ENCODE assay signal across 40 cellular contexts in the genomic region with DNA sequence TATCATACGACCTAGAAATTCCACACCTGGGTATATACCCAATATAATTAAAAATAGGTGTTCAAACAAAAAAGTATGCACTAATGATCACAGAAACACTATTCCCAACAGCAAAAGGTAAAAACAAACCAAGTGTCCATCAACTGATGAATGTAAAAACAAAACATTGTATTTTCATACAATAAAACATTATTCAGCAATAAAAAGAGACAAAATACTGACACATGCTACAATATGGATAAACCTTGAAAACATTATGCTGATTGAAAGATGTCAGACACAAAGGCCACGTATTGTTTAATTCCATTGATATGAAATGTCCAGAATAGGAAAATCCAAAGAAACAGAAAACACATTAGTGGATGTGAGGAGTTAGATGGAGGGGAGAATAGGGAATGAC.
"Had no signal": no experiment of that assay in that cellular context is flagged by ENCODE, and none has a peak within 500 bp of the region (broad histone marks: within the 10 kb centered on the region; RNA-seq: fewer than 3 reads in every experiment).

No MANE protein-coding gene starts in this region.

- H3K27me3 ChIP-seq: adrenal gland, ascending aorta, body of pancreas, brain microvascular endothelial cell, breast epithelium, cardiac muscle cell, colonic mucosa had no signal

- H3K9me3 Mint-ChIP-seq: activated naive CD4-positive, alpha-beta T cell treated with anti-CD3 and anti-CD28 coated beads for 36 hours; activated naive CD4-positive, alpha-beta T cell treated with anti-CD3 and anti-CD28 coated beads, Interleukin-2, amount 10 ng/mL, durations not matched to agents 7 days and 5 days; activated naive CD4-positive, alpha-beta T cell treated with anti-CD3 and anti-CD28 coated beads, Interleukin-2, amount 50 U/mL, for 24 hours; activated naive CD4-positive, alpha-beta T cell treated with anti-CD3 and anti-CD28 coated beads, Interleukin-2, amount 50 U/mL, for 72 hours; activated naive CD8-positive, alpha-beta T cell treated with anti-CD3 and anti-CD28 coated beads for 36 hours; activated T-cell treated with anti-CD3 and anti-CD28 coated beads, Interleukin-2, amount 50 U/mL, for 4 hours; activated T-cell treated with anti-CD3 and anti-CD28 coated beads, Interleukin-2, amount 50 U/mL, for 72 hours; activated T-helper 1 cell treated with anti-CD3 and anti-CD28 coated beads, Interleukin-12 subunit alpha, Interleukin-12 subunit beta, Interleukin-2, Interleukin-4 antibody, amounts not matched to agents 30 ng/mL and 10 ng/mL and 1 ng/mL, durations not matched to agents 14 hours and 24 hours and 36 hours; activated T-helper 17 cell treated with anti-CD3 and anti-CD28 coated beads, Interleukin-2, amount 50 U/mL, for 72 hours; activated T-helper 2 cell treated with anti-CD3 and anti-CD28 coated beads, Interferon-gamma antibody, Interleukin-2, Interleukin-4, amounts not matched to agents 10 μg/mL and 5 μg/mL and 100 μg/mL, durations not matched to agents 14 hours and 24 hours and 36 hours; central memory CD8-positive, alpha-beta T cell had no signal

- H3K4me3 ChIP-seq: adrenal gland, ascending aorta, body of pancreas, breast epithelium, cardiac muscle cell, colonic mucosa had no signal

- H3K36me3 ChIP-seq: adrenal gland, ascending aorta, brain microvascular endothelial cell, breast epithelium, cardiac muscle cell, colonic mucosa had no signal

- H3K27ac Mint-ChIP-seq: activated naive CD4-positive, alpha-beta T cell treated with anti-CD3 and anti-CD28 coated beads for 36 hours; activated naive CD4-positive, alpha-beta T cell treated with anti-CD3 and anti-CD28 coated beads, Interleukin-2, amount 10 ng/mL, durations not matched to agents 7 days and 5 days; activated naive CD4-positive, alpha-beta T cell treated with anti-CD3 and anti-CD28 coated beads, Interleukin-2, amount 50 U/mL, for 24 hours; activated naive CD4-positive, alpha-beta T cell treated with anti-CD3 and anti-CD28 coated beads, Interleukin-2, amount 50 U/mL, for 72 hours; activated naive CD8-positive, alpha-beta T cell; activated naive CD8-positive, alpha-beta T cell treated with anti-CD3 and anti-CD28 coated beads for 36 hours; activated naive CD8-positive, alpha-beta T cell treated with anti-CD3 and anti-CD28 coated beads, Interleukin-2, amount 10 ng/mL, durations not matched to agents 7 days and 5 days; activated naive CD8-positive, alpha-beta T cell treated with anti-CD3 and anti-CD28 coated beads, Interleukin-2, amount 50 U/mL, for 24 hours; activated T-cell treated with anti-CD3 and anti-CD28 coated beads, Interleukin-2, amount 50 U/mL, for 24 hours; activated T-cell treated with anti-CD3 and anti-CD28 coated beads, Interleukin-2, amount 50 U/mL, for 72 hours; activated T-helper 1 cell treated with anti-CD3 and anti-CD28 coated beads, Interleukin-12 subunit alpha, Interleukin-12 subunit beta, Interleukin-2, Interleukin-4 antibody, amounts not matched to agents 30 ng/mL and 10 ng/mL and 1 ng/mL, durations not matched to agents 14 hours and 24 hours and 36 hours; activated T-helper 17 cell treated with anti-CD3 and anti-CD28 coated beads, Interleukin-2, amount 50 U/mL, for 72 hours; activated T-helper 2 cell treated with anti-CD3 and anti-CD28 coated beads, Interferon-gamma antibody, Interleukin-2, Interleukin-4, amounts not matched to agents 10 μg/mL and 5 μg/mL and 100 μg/mL, durations not matched to agents 14 hours and 24 hours and 36 hours; brain had no signal

- H3K36me3 Mint-ChIP-seq: activated naive CD4-positive, alpha-beta T cell treated with anti-CD3 and anti-CD28 coated beads, Interleukin-2, amount 10 ng/mL, durations not matched to agents 7 days and 5 days; activated naive CD4-positive, alpha-beta T cell treated with anti-CD3 and anti-CD28 coated beads, Interleukin-2, amount 50 U/mL, for 24 hours; activated naive CD4-positive, alpha-beta T cell treated with anti-CD3 and anti-CD28 coated beads, Interleukin-2, amount 50 U/mL, for 72 hours; activated naive CD8-positive, alpha-beta T cell; activated naive CD8-positive, alpha-beta T cell treated with anti-CD3 and anti-CD28 coated beads for 36 hours; activated naive CD8-positive, alpha-beta T cell treated with anti-CD3 and anti-CD28 coated beads, Interleukin-2, amount 10 ng/mL, durations not matched to agents 7 days and 5 days; brain had no signal

- H3K9me3 ChIP-seq: adrenal gland, ascending aorta, body of pancreas, breast epithelium, colonic mucosa had no signal

- H3K4me3 Mint-ChIP-seq: activated naive CD4-positive, alpha-beta T cell treated with anti-CD3 and anti-CD28 coated beads for 36 hours; activated naive CD4-positive, alpha-beta T cell treated with anti-CD3 and anti-CD28 coated beads, Interleukin-2, amount 10 ng/mL, durations not matched to agents 7 days and 5 days; activated naive CD4-positive, alpha-beta T cell treated with anti-CD3 and anti-CD28 coated beads, Interleukin-2, amount 50 U/mL, for 24 hours; activated naive CD8-positive, alpha-beta T cell; activated naive CD8-positive, alpha-beta T cell treated with anti-CD3 and anti-CD28 coated beads for 36 hours; activated naive CD8-positive, alpha-beta T cell treated with anti-CD3 and anti-CD28 coated beads, Interleukin-2, amount 10 ng/mL, durations not matched to agents 7 days and 5 days; activated naive CD8-positive, alpha-beta T cell treated with anti-CD3 and anti-CD28 coated beads, Interleukin-2, amount 50 U/mL, for 24 hours; activated T-cell treated with anti-CD3 and anti-CD28 coated beads, Interleukin-2, amount 50 U/mL, for 24 hours; activated T-cell treated with anti-CD3 and anti-CD28 coated beads, Interleukin-2, amount 50 U/mL, for 4 hours; activated T-cell treated with anti-CD3 and anti-CD28 coated beads, Interleukin-2, amount 50 U/mL, for 72 hours; activated T-helper 1 cell treated with anti-CD3 and anti-CD28 coated beads, Interleukin-12 subunit alpha, Interleukin-12 subunit beta, Interleukin-2, Interleukin-4 antibody, amounts not matched to agents 30 ng/mL and 10 ng/mL and 1 ng/mL, durations not matched to agents 14 hours and 24 hours and 36 hours; activated T-helper 17 cell treated with anti-CD3 and anti-CD28 coated beads, Interleukin-2, amount 50 U/mL, for 72 hours; brain; central memory CD8-positive, alpha-beta T cell had no signal

- DNase-seq: activated effector memory CD4-positive, alpha-beta T cell treated with anti-CD3 and anti-CD28 coated beads, Interleukin-2, amount 50 U/mL, for 16 hours; activated effector memory CD4-positive, alpha-beta T cell treated with Interleukin-2 at 50 U/mL for 16 hours; activated gamma-delta T cell; activated gamma-delta T cell treated with Interleukin-2 at 50 U/mL for 16 hours; activated naive CD4-positive, alpha-beta T cell; activated naive CD4-positive, alpha-beta T cell treated with anti-CD3 and anti-CD28 coated beads for 36 hours; activated naive CD4-positive, alpha-beta T cell treated with anti-CD3 and anti-CD28 coated beads, Interleukin-2, amount 10 ng/mL, durations not matched to agents 7 days and 5 days; activated naive CD4-positive, alpha-beta T cell treated with anti-CD3 and anti-CD28 coated beads, Interleukin-2, amount 50 U/mL, for 16 hours; activated naive CD4-positive, alpha-beta T cell treated with Interleukin-2 at 50 U/mL for 16 hours; activated naive CD8-positive, alpha-beta T cell treated with anti-CD3 and anti-CD28 coated beads for 36 hours; activated naive CD8-positive, alpha-beta T cell treated with anti-CD3 and anti-CD28 coated beads, Interleukin-2, amount 10 ng/mL, durations not matched to agents 7 days and 5 days; activated naive CD8-positive, alpha-beta T cell treated with anti-CD3 and anti-CD28 coated beads, Interleukin-2, amount 50 U/mL, for 24 hours; activated T-cell treated with anti-CD3 and anti-CD28 coated beads, Interleukin-2, amount 50 U/mL, for 24 hours; activated T-cell treated with anti-CD3 and anti-CD28 coated beads, Interleukin-2, amount 50 U/mL, for 4 hours; activated T-cell treated with anti-CD3 and anti-CD28 coated beads, Interleukin-2, amount 50 U/mL, for 48 hours; activated T-cell treated with anti-CD3 and anti-CD28 coated beads, Interleukin-2, amount 50 U/mL, for 72 hours; adrenal gland; amniotic stem cell; amygdala; anterior cingulate cortex; aorta; body of pancreas; brain microvascular endothelial cell; caudate nucleus; central memory CD4-positive, alpha-beta T cell; cerebellar nuclear complex; colonic mucosa had no signal

- H3K4me1 Mint-ChIP-seq: activated naive CD4-positive, alpha-beta T cell treated with anti-CD3 and anti-CD28 coated beads, Interleukin-2, amount 10 ng/mL, durations not matched to agents 7 days and 5 days; activated naive CD4-positive, alpha-beta T cell treated with anti-CD3 and anti-CD28 coated beads, Interleukin-2, amount 50 U/mL, for 24 hours; activated naive CD8-positive, alpha-beta T cell treated with anti-CD3 and anti-CD28 coated beads for 36 hours; activated naive CD8-positive, alpha-beta T cell treated with anti-CD3 and anti-CD28 coated beads, Interleukin-2, amount 10 ng/mL, durations not matched to agents 7 days and 5 days; activated naive CD8-positive, alpha-beta T cell treated with anti-CD3 and anti-CD28 coated beads, Interleukin-2, amount 50 U/mL, for 24 hours; activated T-helper 17 cell treated with anti-CD3 and anti-CD28 coated beads, Interleukin-2, amount 50 U/mL, for 72 hours; brain; central memory CD8-positive, alpha-beta T cell had no signal

- ATAC-seq: activated naive CD4-positive, alpha-beta T cell treated with anti-CD3 and anti-CD28 coated beads, Interleukin-2, amount 50 U/mL, for 72 hours; activated naive CD8-positive, alpha-beta T cell treated with anti-CD3 and anti-CD28 coated beads, Interleukin-2, amount 50 U/mL, for 24 hours; activated T-cell treated with anti-CD3 and anti-CD28 coated beads, Interleukin-2, amount 50 U/mL, for 4 hours; activated T-cell treated with anti-CD3 and anti-CD28 coated beads, Interleukin-2, amount 50 U/mL, for 72 hours; activated T-helper 17 cell treated with anti-CD3 and anti-CD28 coated beads, Interleukin-2, amount 50 U/mL, for 72 hours; body of pancreas had no signal

- H3K4me1 ChIP-seq: adrenal gland, ascending aorta, body of pancreas, breast epithelium, colonic mucosa had no signal

- FAIRE-seq: bronchial epithelial cell, colon had no signal

- H3K27ac ChIP-seq: adrenal gland, ascending aorta, body of pancreas, brain microvascular endothelial cell, breast epithelium, cardiac muscle cell, colonic mucosa had no signal
